ENCODE assay signal across 27 cellular contexts in the genomic region with DNA sequence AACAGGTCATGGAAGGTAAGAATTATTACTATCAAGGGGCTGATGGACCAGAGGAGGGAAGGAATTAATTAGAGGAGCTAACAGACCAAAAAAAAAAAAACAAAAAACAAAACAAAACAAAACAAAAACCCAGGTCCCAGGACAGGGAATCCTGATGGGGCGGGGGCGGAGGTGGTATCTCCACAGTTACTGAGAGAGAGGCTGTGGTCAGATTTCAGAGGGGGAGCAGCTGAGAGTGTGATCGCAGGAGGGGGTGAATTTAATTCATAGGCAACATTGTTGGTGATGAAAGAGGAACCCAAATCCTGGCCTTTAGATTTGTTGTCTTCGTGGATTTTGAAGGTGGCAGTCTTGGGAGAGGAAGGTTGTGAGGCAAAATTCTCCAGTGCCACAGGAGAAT.
"Had no signal": no experiment of that assay in that cellular context is flagged by ENCODE, and none has a peak within 500 bp of the region (broad histone marks: within the 10 kb centered on the region; RNA-seq: fewer than 3 reads in every experiment).

No MANE protein-coding gene starts in this region.

- H3K27ac ChIP-seq: esophagus muscularis mucosa, foreskin keratinocyte, heart right ventricle, left ventricle myocardium inferior, parathyroid adenoma, right atrium auricular region, stomach, suprapubic skin, tibial nerve, WERI-Rb-1 had no signal

- H3K9me3 Mint-ChIP-seq: activated CD4-positive, alpha-beta T cell treated with anti-CD3 and anti-CD28 coated beads, Interleukin-2, amount 10 ng/mL, durations not matched to agents 24 days and 14 days; activated naive CD4-positive, alpha-beta T cell treated with anti-CD3 and anti-CD28 coated beads, Interleukin-2, amount 10 ng/mL, durations not matched to agents 7 days and 5 days; activated naive CD8-positive, alpha-beta T cell treated with anti-CD3 and anti-CD28 coated beads, Interleukin-2, amount 50 U/mL, for 24 hours; stimulated activated naive B cell treated with anti-CD40 and anti-IgM and Interleukin-4, amounts not matched to agents 10 μg/mL and 1 μg/mL and 100 μg/mL, for 72 hours had no signal

- H3K27ac Mint-ChIP-seq: activated CD4-positive, alpha-beta T cell treated with anti-CD3 and anti-CD28 coated beads, Interleukin-2, amount 10 ng/mL, durations not matched to agents 24 days and 14 days; activated naive CD4-positive, alpha-beta T cell treated with anti-CD3 and anti-CD28 coated beads, Interleukin-2, amount 10 ng/mL, durations not matched to agents 7 days and 5 days; activated naive CD8-positive, alpha-beta T cell treated with anti-CD3 and anti-CD28 coated beads, Interleukin-2, amount 50 U/mL, for 24 hours; stimulated activated naive B cell treated with anti-CD40 and anti-IgM and Interleukin-4, amounts not matched to agents 10 μg/mL and 1 μg/mL and 100 μg/mL, for 72 hours; T-helper 17 cell had no signal

- H3K36me3 ChIP-seq: heart right ventricle, left ventricle myocardium inferior, right atrium auricular region, stomach, suprapubic skin, WERI-Rb-1 had no signal

- H3K9ac ChIP-seq: parathyroid adenoma had no signal

- H3K4me3 ChIP-seq: esophagus muscularis mucosa, heart right ventricle, left ventricle myocardium inferior, lung, right atrium auricular region, smooth muscle cell, stomach, suprapubic skin, tibial nerve had no signal

- H3K4me2 ChIP-seq: smooth muscle cell had no signal

- H3K9me3 ChIP-seq: esophagus muscularis mucosa, heart right ventricle, left ventricle myocardium inferior, right atrium auricular region, stomach, suprapubic skin, tibial nerve had no signal

- H3K4me3 Mint-ChIP-seq: activated CD4-positive, alpha-beta T cell treated with anti-CD3 and anti-CD28 coated beads, Interleukin-2, amount 10 ng/mL, durations not matched to agents 24 days and 14 days; activated naive CD4-positive, alpha-beta T cell treated with anti-CD3 and anti-CD28 coated beads, Interleukin-2, amount 10 ng/mL, durations not matched to agents 7 days and 5 days; activated naive CD8-positive, alpha-beta T cell treated with anti-CD3 and anti-CD28 coated beads, Interleukin-2, amount 50 U/mL, for 24 hours; stimulated activated naive B cell treated with anti-CD40 and anti-IgM and Interleukin-4, amounts not matched to agents 10 μg/mL and 1 μg/mL and 100 μg/mL, for 72 hours; T-helper 17 cell had no signal

- H3K4me1 ChIP-seq: esophagus muscularis mucosa, left ventricle myocardium inferior, parathyroid adenoma, right atrium auricular region, stomach, suprapubic skin had no signal

- ATAC-seq: activated naive CD8-positive, alpha-beta T cell treated with anti-CD3 and anti-CD28 coated beads, Interleukin-2, amount 50 U/mL, for 24 hours; foreskin keratinocyte; heart right ventricle; SK-N-SH treated with all-trans-retinoic acid at 6 μM for 48 hours; stimulated activated naive B cell treated with anti-CD40 and anti-IgM and Interleukin-4, amounts not matched to agents 10 μg/mL and 1 μg/mL and 100 μg/mL, for 72 hours; T-helper 17 cell had no signal

- H3K27me3 Mint-ChIP-seq: activated naive CD8-positive, alpha-beta T cell treated with anti-CD3 and anti-CD28 coated beads, Interleukin-2, amount 50 U/mL, for 24 hours had no signal

- H3K27me3 ChIP-seq: esophagus muscularis mucosa, right atrium auricular region, stomach, suprapubic skin, tibial nerve had no signal

- H3K36me3 Mint-ChIP-seq: stimulated activated naive B cell treated with anti-CD40 and anti-IgM and Interleukin-4, amounts not matched to agents 10 μg/mL and 1 μg/mL and 100 μg/mL, for 72 hours had no signal

- H3K79me2 ChIP-seq: parathyroid adenoma had no signal

- DNase-seq: activated CD4-positive, alpha-beta T cell treated with anti-CD3 and anti-CD28 coated beads, Interleukin-2, amount 10 ng/mL, durations not matched to agents 24 days and 14 days; activated CD4-positive, CD25-positive, alpha-beta regulatory T cell treated with anti-CD3 and anti-CD28 coated beads, Interleukin-2, amount 50 U/mL, for 72 hours; activated gamma-delta T cell; activated naive CD4-positive, alpha-beta T cell treated with anti-CD3 and anti-CD28 coated beads, Interleukin-2, amount 10 ng/mL, durations not matched to agents 7 days and 5 days; activated naive CD8-positive, alpha-beta T cell treated with anti-CD3 and anti-CD28 coated beads, Interleukin-2, amount 50 U/mL, for 24 hours; amygdala; caudate nucleus; foreskin keratinocyte; heart right ventricle; kidney glomerular epithelial cell; left ventricle myocardium inferior; nucleus accumbens; stimulated activated CD4-positive, alpha-beta T cell treated with anti-CD3 and anti-CD28 coated beads, Interleukin-15, amount 100 ng/mL, for 24 hours; stimulated activated CD4-positive, alpha-beta T cell treated with anti-CD3 and anti-CD28 coated beads, Interleukin-2, amount 100 ng/mL, for 24 hours; stimulated activated naive B cell treated with anti-CD40 and anti-IgM and Interleukin-4, amounts not matched to agents 10 μg/mL and 1 μg/mL and 100 μg/mL, for 72 hours; stomach; T-helper 17 cell; T1000; WERI-Rb-1 had no signal

- H2AFZ ChIP-seq: parathyroid adenoma had no signal
